12 cellular contexts compared by ENCODE assay signal in genomic region chr1:87588445-87588844, GRCh38.
DNase-seq lines count a peak whose midpoint lies in the region; ATAC-seq and TF ChIP-seq lines count a peak whose summit lies in the region.
"Had no signal": no experiment of that assay in that cellular context is flagged by ENCODE, and none has a peak within 500 bp of the region (broad histone marks: within the 10 kb centered on the region; RNA-seq: fewer than 3 reads in every experiment).

No MANE protein-coding gene starts in this region.

- TF ChIP-seq POLR2A in IMR-90 (IDR thresholded peaks at IDR 0.05; ENCODE audit: low read depth, low read length): no peak

- CTCF ChIA-PET in AG04450 (lab: Charles Lee) (no interaction called here), IMR-90 (lab: Yijun Ruan, JAX) (interaction anchor here (0.9 to 1.3 kb wide), 2 partner anchors 10 to 365 kb away, joined by 3 read pairs; no protein-coding TSS in a partner anchor)

- H2AFZ ChIP-seq in IMR-90 (replicated peaks; ENCODE audit: low read length, poor library complexity): no peak overlapping the region

- dilution Hi-C loops in IMR-90 (cut with HindIII; ENCODE audit: low sequenced_read_pairs, unreplicated experiment): no loop called here

- no peak overlapping the region for H4K8ac ChIP-seq in IMR-90 (ENCODE audit: low read depth in 2 of 2, low read length in 2 of 2)

- H3K4ac ChIP-seq in IMR-90 (ENCODE audit: low read depth, low read length): no peak overlapping the region

- no peaks in the 10 kb centered on the region for H3K9me1 ChIP-seq in IMR-90 (ENCODE audit: insufficient read depth, low read length)

- intact Hi-C loops in IMR-90 (cut with micrococcal nuclease): loop anchor here (10.0 kb wide), 1 partner anchor 254 kb away; no protein-coding TSS in a partner anchor

- in situ Hi-C loops in IMR-90 (cut with MboI; ENCODE audit: low sequenced_read_pairs): no loop called here

- no peak overlapping the region for H2AK5ac ChIP-seq in IMR-90 (ENCODE audit: low read depth, low read length)

- no peaks in the 10 kb centered on the region for H4K20me1 ChIP-seq in IMR-90 (ENCODE audit: insufficient read depth, low read length)

- peak overlapping the region; percentile 52 for H3K27ac ChIP-seq in AG04450 (ENCODE audit: low read depth, low read length)
- H3K27ac ChIP-seq in IMR-90 (ENCODE audit: insufficient read depth, low read length): peak overlapping the region; percentile 26; the same call in 1 of the 2 replicates
- H3K27ac ChIP-seq: dorsolateral prefrontal cortex had no signal

- no peak overlapping the region for H4K5ac ChIP-seq in IMR-90 (ENCODE audit: low read depth, low read length)

- no peak overlapping the region for H2BK5ac ChIP-seq in IMR-90 (ENCODE audit: low read depth, low read length, poor library complexity, severe bottlenecking)

- H3K56ac ChIP-seq in IMR-90 (ENCODE audit: extremely low read depth, insufficient read depth, low read length): no peak overlapping the region

- TF ChIP-seq RAD21 in IMR-90 (IDR thresholded peaks at IDR 0.05; ENCODE audit: low read length): no peak

- DNase-seq in AG04450 (ENCODE audit: low read depth, low spot score): peak; percentile 36
- peak; percentile 63 for DNase-seq in IMR-90
- DNase-seq in HK-2 (ENCODE audit: unreplicated experiment): no peak
- DNase-seq in NCI-H146 (lab: John Stamatoyannopoulos, UW): no peak
- DNase-seq in NCI-H748 treated with DMSO at 0.1 percent for 48 hours (lab: John Stamatoyannopoulos, UW): no peak
- no peak for DNase-seq in amniotic stem cell (lab: John Stamatoyannopoulos, UW)
- DNase-seq: dorsolateral prefrontal cortex; GDM1; naive thymus-derived CD4-positive, alpha-beta T cell; stimulated activated CD4-positive, alpha-beta T cell treated with anti-CD3 and anti-CD28 coated beads, Interleukin-4, amount 100 ng/mL, for 1 hour had no signal

- no peak overlapping the region for H3K14ac ChIP-seq in IMR-90 (replicated peaks; ENCODE audit: low read depth, low read length)

- TF ChIP-seq CTCF in AG04450 (IDR thresholded peaks at IDR 0.05; ENCODE audit: low read depth, low read length) (no peak), IMR-90 (conservative IDR thresholded peaks at IDR 0.05; ENCODE audit: low read depth, low read length) (no peak)

- H3K36me3 ChIP-seq in IMR-90 (ENCODE audit: control insufficient read depth, insufficient read depth, low read length): no peaks in the 10 kb centered on the region

- H2BK120ac ChIP-seq in IMR-90 (ENCODE audit: low read depth, low read length): no peak overlapping the region

- H3K4me3 ChIP-seq in AG04450 (ENCODE audit: low read depth, low read length): no peak overlapping the region
- no peak overlapping the region for H3K4me3 ChIP-seq in IMR-90 (ENCODE audit: insufficient read depth, low read depth, low read length)
- H3K4me3 ChIP-seq: dorsolateral prefrontal cortex had no signal

- no peak overlapping the region for H3K23ac ChIP-seq in IMR-90 (ENCODE audit: low read depth, low read length)

- H3K79me1 ChIP-seq in IMR-90 (ENCODE audit: low read depth in 1 of 2, low read length in 2 of 2): no peaks in the 10 kb centered on the region

- H3K4me1 ChIP-seq in IMR-90 (ENCODE audit: control insufficient read depth, insufficient read depth, low read length): peaks cover 5% of the 10 kb centered on the region; the same call in 1 of the 2 replicates

- POLR2A ChIA-PET in AG04450 (lab: Yijun Ruan, JAX) (interaction anchor here (0.5 to 1.3 kb wide), 2 partner anchors 125 to 365 kb away, joined by 3 to 4 read pairs; no protein-coding TSS in a partner anchor), IMR-90 (lab: Charles Lee; ENCODE audit: unreplicated experiment) (no interaction called here)

- no peaks in the 10 kb centered on the region for H3K27me3 ChIP-seq in AG04450 (ENCODE audit: control insufficient read depth, insufficient read depth, low read length)
- H3K27me3 ChIP-seq in IMR-90 (ENCODE audit: control insufficient read depth, insufficient read depth, low read length): peaks cover 2% of the 10 kb centered on the region; the same call in 1 of the 2 replicates
- H3K27me3 ChIP-seq: dorsolateral prefrontal cortex had no signal

- H3K4me2 ChIP-seq in IMR-90 (ENCODE audit: low read depth, low read length): no peak overlapping the region

- 0 out of 2 replicates have a peak overlapping the region, but pooled peaks have one; percentile 56 for H3K18ac ChIP-seq in IMR-90 (ENCODE audit: low read depth, low read length)

- ATAC-seq in GM19328 (IDR thresholded peaks at IDR 0.05; ENCODE audit: unreplicated experiment) (peak; percentile 52), HG02852 (IDR thresholded peaks at IDR 0.05; ENCODE audit: unreplicated experiment) (peak; percentile 54), IMR-90 (ENCODE audit: low read depth) (peak; percentile 73)
- ATAC-seq: naive thymus-derived CD4-positive, alpha-beta T cell had no signal

- H2AK9ac ChIP-seq in IMR-90 (replicated peaks; ENCODE audit: low read depth, low read length, poor library complexity): no peak overlapping the region

- H2BK15ac ChIP-seq in IMR-90 (ENCODE audit: low read depth, low read length): no peak overlapping the region

- 0% methylated on average over 1 of the region's 4 CpGs; no CpG with 5 or more reads in 1 of the 2 experiments for WGBS in IMR-90 (ENCODE audit: extremely low coverage in 2 of 2, insufficient read length in 1 of 2), 2 experiments

- H3K9me3 ChIP-seq in AG04450 (ENCODE audit: control insufficient read depth, insufficient read depth, low read length) (no peaks in the 10 kb centered on the region), IMR-90 (ENCODE audit: control insufficient read depth, insufficient read depth, low read length) (no peaks in the 10 kb centered on the region)

- no peak overlapping the region for H4K91ac ChIP-seq in IMR-90 (ENCODE audit: insufficient read depth, low read depth, low read length)

- no peak overlapping the region for H2BK20ac ChIP-seq in IMR-90 (ENCODE audit: low read depth, low read length)

- no peak overlapping the region for H3K9ac ChIP-seq in IMR-90 (ENCODE audit: low read depth, low read length)

- BruUV-seq in IMR-90 (replicated peaks; lab: Mats Ljungman, UMichigan): no TSS peak

TF ChIP-seq in IMR-90, 13 proteins besides CTCF, POLR2A, EP300 and RAD21:
- TF ChIP-seq FOS (IDR thresholded peaks at IDR 0.05; ENCODE audit: low read depth, low read length): no peak
- no peak for TF ChIP-seq RCOR1 (IDR thresholded peaks at IDR 0.05; ENCODE audit: insufficient replicate concordance, low read length)
- no peak for TF ChIP-seq CEBPB (IDR thresholded peaks at IDR 0.05; ENCODE audit: low read depth, low read length)
- no peak for TF ChIP-seq USF2 (IDR thresholded peaks at IDR 0.05; ENCODE audit: low read depth, low read length)
- TF ChIP-seq MAZ (IDR thresholded peaks at IDR 0.05; ENCODE audit: borderline replicate concordance, low read depth, low read length): no peak
- TF ChIP-seq CHD1 (IDR thresholded peaks at IDR 0.05; ENCODE audit: low read depth, low read length): no peak
- TF ChIP-seq SMC3 (IDR thresholded peaks at IDR 0.05; ENCODE audit: low read depth, low read length): no peak
- TF ChIP-seq NFE2L2 (IDR thresholded peaks at IDR 0.05; ENCODE audit: low read depth, low read length): no peak
TF ChIP-seq in IMR-90: peak in this region for 0.

Comparison
In these comparisons a context has a peak if more than half of its experiments do, and no peak if none do; other contexts are left out.
1. DNase-seq: peak in AG04450 (single experiment) and IMR-90 (single experiment); none in HK-2 (single experiment), NCI-H146 (single experiment), NCI-H748 treated with DMSO at 0.1 percent for 48 hours (single experiment) and amniotic stem cell (single experiment).
2. Peak in every context shown above with its lines, with median percentiles within 50 percentile points of each other: ATAC-seq.